In genomic region chr2:127149384-127149783, GRCh38 we compare ENCODE assay signal across 13 cellular contexts. TPM values are rescaled to one million over a fixed set of nuclear protein-coding genes. Genes with fewer than 3 reads are reported as not detected.
A peak's percentile ranks its signal among the peaks of the same experiment; 100 is the strongest.
DNase-seq lines count a peak whose midpoint lies in the region; ATAC-seq and TF ChIP-seq lines count a peak whose summit lies in the region.
"Had no signal": no experiment of that assay in that cellular context is flagged by ENCODE, and none has a peak within 500 bp of the region (broad histone marks: within the 10 kb centered on the region; RNA-seq: fewer than 3 reads in every experiment).

No MANE protein-coding gene starts in this region.

- H3K9me3 ChIP-seq in PC-3 (ENCODE audit: low read length) = no peaks in the 10 kb centered on the region
- H3K9me3 ChIP-seq: esophagus muscularis mucosa had no signal

- no peaks in the 10 kb centered on the region for H3K27me3 ChIP-seq in PC-3 (ENCODE audit: low read length)
- H3K27me3 ChIP-seq: esophagus muscularis mucosa had no signal

- POLR2A ChIA-PET in PC-3 (lab: Charles Lee; ENCODE audit: unreplicated experiment) (interaction anchor here (0.7 kb wide), 1 partner anchor 17 kb away, joined by 5 read pairs; no protein-coding TSS in a partner anchor), WTC11 (lab: Charles Lee) (no interaction called here)

- peak overlapping the region; percentile 1 for H3K9ac ChIP-seq in PC-3 (ENCODE audit: low read length)

- H3K36me3 ChIP-seq in PC-3 (ENCODE audit: low read depth, low read length) = no peaks in the 10 kb centered on the region
- H3K36me3 ChIP-seq: esophagus muscularis mucosa had no signal

- H3K36me3 Mint-ChIP-seq in osteocyte (ENCODE audit: unreplicated experiment) (peaks cover 4% of the 10 kb centered on the region), WTC11 (peaks cover 8% of the 10 kb centered on the region)
- no peaks in the 10 kb centered on the region for H3K36me3 Mint-ChIP-seq in activated naive CD8-positive, alpha-beta T cell treated with anti-CD3 and anti-CD28 coated beads, Interleukin-2, amount 50 U/mL, for 24 hours (ENCODE audit: low read depth)

- H3K9me3 Mint-ChIP-seq in osteocyte (ENCODE audit: unreplicated experiment) (no peaks in the 10 kb centered on the region), WTC11 (peaks cover 20% of the 10 kb centered on the region)
- no peaks in the 10 kb centered on the region for H3K9me3 Mint-ChIP-seq in activated naive CD8-positive, alpha-beta T cell treated with anti-CD3 and anti-CD28 coated beads, Interleukin-2, amount 50 U/mL, for 24 hours

- BruUV-seq in PC-3 (replicated peaks; lab: Mats Ljungman, UMichigan) = no TSS peak

- peaks cover 46% of the 10 kb centered on the region for H3K4me1 ChIP-seq in PC-3 (ENCODE audit: insufficient read depth, low read length)

- DNase-seq in COLO829 (ENCODE audit: low spot score) (peak; percentile 28), PC-3 (peak; percentile 93), epidermal melanocyte (ENCODE audit: insufficient read length, low spot score) (peak; percentile 33), osteocyte (ENCODE audit: extremely low spot score, unreplicated experiment) (no peak), NCI-H1092 treated with DMSO at 0.1 percent for 48 hours (lab: John Stamatoyannopoulos, UW) (no peak), left cardiac atrium (no peak), WTC11 (ENCODE audit: low spot score) (no peak)
- DNase-seq in activated naive CD8-positive, alpha-beta T cell treated with anti-CD3 and anti-CD28 coated beads, Interleukin-2, amount 50 U/mL, for 24 hours = no peak
- DNase-seq: central memory CD4-positive, alpha-beta T cell; left ventricle myocardium superior; NCI-H1694 treated with DMSO at 0.1 percent for 48 hours; NCI-H748 treated with DMSO at 0.1 percent for 48 hours had no signal

- no peaks in the 10 kb centered on the region for H4K20me1 ChIP-seq in PC-3 (ENCODE audit: low read length)

- H3K4me2 ChIP-seq in PC-3 (ENCODE audit: low read length) = peak overlapping the region; percentile 44

- CTCF ChIA-PET in PC-3 (lab: Charles Lee) (interaction anchor here (0.6 kb wide), 2 partner anchors 82 to 163 kb away, joined by 3 to 4 read pairs; no protein-coding TSS in a partner anchor), WTC11 (lab: Charles Lee) (no interaction called here)

- TF ChIP-seq CTCF in PC-3 (conservative IDR thresholded peaks at IDR 0.05; ENCODE audit: low read depth, low read length) (no peak), osteocyte (IDR thresholded peaks at IDR 0.05) (no peak), WTC11 (IDR thresholded peaks at IDR 0.05) (no peak)

- intact Hi-C loops in PC-3 (cut with micrococcal nuclease) = loop anchor here (2.0 kb wide), 1 partner anchor 43 kb away; the partner anchor contains the start of gene BIN1
- intact Hi-C loops in left cardiac atrium (cut with DNase I) = no loop called here

- peak overlapping the region; percentile 58 for H3K27ac ChIP-seq in PC-3 (ENCODE audit: low read length)
- H3K27ac ChIP-seq: esophagus muscularis mucosa had no signal

- no peaks in the 10 kb centered on the region for H3K9me2 ChIP-seq in PC-3 (replicated peaks; ENCODE audit: low read length)

- H3F3A ChIP-seq in PC-3 (ENCODE audit: low read length, unreplicated experiment) = no peaks in the 10 kb centered on the region

- H3K27ac Mint-ChIP-seq in osteocyte (ENCODE audit: unreplicated experiment) (peak overlapping the region; percentile 80), WTC11 (no peak overlapping the region)
- H3K27ac Mint-ChIP-seq in activated naive CD8-positive, alpha-beta T cell treated with anti-CD3 and anti-CD28 coated beads, Interleukin-2, amount 50 U/mL, for 24 hours = no peak overlapping the region

- no peak overlapping the region for H3K4me3 Mint-ChIP-seq in osteocyte (ENCODE audit: unreplicated experiment)
- H3K4me3 Mint-ChIP-seq in activated naive CD8-positive, alpha-beta T cell treated with anti-CD3 and anti-CD28 coated beads, Interleukin-2, amount 50 U/mL, for 24 hours = no peak overlapping the region
- no peak overlapping the region for H3K4me3 Mint-ChIP-seq in WTC11

- no peaks in the 10 kb centered on the region for H3K27me3 Mint-ChIP-seq in osteocyte (ENCODE audit: unreplicated experiment)
- H3K27me3 Mint-ChIP-seq in activated naive CD8-positive, alpha-beta T cell treated with anti-CD3 and anti-CD28 coated beads, Interleukin-2, amount 50 U/mL, for 24 hours = no peaks in the 10 kb centered on the region
- no peaks in the 10 kb centered on the region for H3K27me3 Mint-ChIP-seq in WTC11 (ENCODE audit: low read depth)

- no peak overlapping the region for H3K4me3 ChIP-seq in PC-3 (ENCODE audit: low read length)
- H3K4me3 ChIP-seq: esophagus muscularis mucosa had no signal

- H3K79me2 ChIP-seq in PC-3 (ENCODE audit: low read length) = no peaks in the 10 kb centered on the region

- ATAC-seq in PC-3 = peak; percentile 37
- no peak for ATAC-seq in left cardiac atrium
- ATAC-seq in activated naive CD8-positive, alpha-beta T cell treated with anti-CD3 and anti-CD28 coated beads, Interleukin-2, amount 50 U/mL, for 24 hours = no peak
- no peak for ATAC-seq in WTC11
- ATAC-seq: left ventricle myocardium superior had no signal

- peaks cover 66% of the 10 kb centered on the region for H3K4me1 Mint-ChIP-seq in osteocyte (ENCODE audit: unreplicated experiment)
- H3K4me1 Mint-ChIP-seq in activated naive CD8-positive, alpha-beta T cell treated with anti-CD3 and anti-CD28 coated beads, Interleukin-2, amount 50 U/mL, for 24 hours = peaks cover 4% of the 10 kb centered on the region
- peaks cover 9% of the 10 kb centered on the region for H3K4me1 Mint-ChIP-seq in WTC11

- no peak overlapping the region for H2AFZ ChIP-seq in PC-3 (ENCODE audit: low read length)

TF ChIP-seq in WTC11, 78 proteins besides CTCF, POLR2A, EP300 and RAD21:
- TF ChIP-seq OVOL2 (CRISPR knock-in tag; IDR thresholded peaks at IDR 0.05; ENCODE audit: borderline replicate concordance) = no peak
- no peak for TF ChIP-seq FOXJ3 (CRISPR knock-in tag; IDR thresholded peaks at IDR 0.05; ENCODE audit: borderline replicate concordance)
- no peak for TF ChIP-seq EMX1 (CRISPR knock-in tag; IDR thresholded peaks at IDR 0.05)

RNA-seq across cellular contexts. Expression of gene BIN1, which starts 42.4 kb away (rescaled TPM):
- 58.9 and 77.5 TPM in 2 replicates for total RNA-seq in PC-3 (2014; rRNA removed)
- 101 TPM in 2 replicates for total RNA-seq in osteocyte
- total RNA-seq in left cardiac atrium = 10 to 100 TPM; 16.2 to 23.6 TPM
- 38.9 to 42.5 TPM (median 41.6 TPM) in 3 replicates for total RNA-seq in WTC11 (2021)

Comparison
In these comparisons a context has a peak if more than half of its experiments do, and no peak if none do; other contexts are left out.
1. DNase-seq: peak in COLO829 (single experiment), PC-3 (single experiment) and epidermal melanocyte (single experiment); none in osteocyte (single experiment), NCI-H1092 treated with DMSO at 0.1 percent for 48 hours (single experiment), left cardiac atrium (single experiment), activated naive CD8-positive, alpha-beta T cell treated with anti-CD3 and anti-CD28 coated beads, Interleukin-2, amount 50 U/mL, for 24 hours (single experiment) and WTC11 (single experiment).